ENCODE assay signal across 8 cellular contexts in genomic region chr6:129671442-129672344, GRCh38. TPM values are rescaled to one million over a fixed set of nuclear protein-coding genes. Genes with fewer than 3 reads are reported as not detected.
A peak's percentile ranks its signal among the peaks of the same experiment; 100 is the strongest.
DNase-seq lines count a peak whose midpoint lies in the region; ATAC-seq and TF ChIP-seq lines count a peak whose summit lies in the region.

No MANE protein-coding gene starts in this region.

- no peaks in the 10 kb centered on the region for H3K9me3 ChIP-seq in muscle layer of duodenum (ENCODE audit: control insufficient read depth in 1 of 2, low read length in 2 of 2)
- no peaks in the 10 kb centered on the region for H3K9me3 ChIP-seq in tibial nerve

- H3K4me3 ChIP-seq in muscle layer of duodenum (ENCODE audit: low read depth in 1 of 2, low read length in 2 of 2): no peak overlapping the region
- H3K4me3 ChIP-seq in tibial nerve: no peak overlapping the region

- H3K4me1 Mint-ChIP-seq in brain: peaks cover 32% of the 10 kb centered on the region

- H3K36me3 ChIP-seq in muscle layer of duodenum (ENCODE audit: control insufficient read depth in 1 of 2, insufficient read depth in 2 of 2, low read length in 2 of 2) (no peaks in the 10 kb centered on the region), tibial nerve (no peaks in the 10 kb centered on the region)

- H3K4me3 Mint-ChIP-seq in brain: no peak overlapping the region

- H3K27me3 Mint-ChIP-seq in brain: no peaks in the 10 kb centered on the region

- TF ChIP-seq EP300 in tibial nerve (IDR thresholded peaks at IDR 0.05): peak in 1 of 2 donors; percentile 52

- TF ChIP-seq POLR2A in GM19193 (IDR thresholded peaks at IDR 0.05; ENCODE audit: extremely low read depth, insufficient read depth, insufficient read length) (peak; percentile 46), tibial nerve (IDR thresholded peaks at IDR 0.05) (no peak)

- WGBS in tibial nerve, 2 donors: 88 to 92% methylated on average over 10 of the region's 10 CpGs

- H3K27me3 ChIP-seq in muscle layer of duodenum (ENCODE audit: low read depth, low read length): no peaks in the 10 kb centered on the region
- H3K27me3 ChIP-seq in tibial nerve: no peaks in the 10 kb centered on the region

- H3K36me3 Mint-ChIP-seq in brain: no peaks in the 10 kb centered on the region

- peaks cover 0 to 3% (median 0%) of the 10 kb centered on the region in 5 experiments for H3K9me3 Mint-ChIP-seq in brain

- H3K27ac Mint-ChIP-seq in brain: peak overlapping the region in 4 of 5 experiments; percentile 1 to 50 (median 10)

- H3K27ac ChIP-seq in muscle layer of duodenum (ENCODE audit: low read length) (peak overlapping the region; percentile 82), tibial nerve (peak overlapping the region in 3 of 4 donors; percentile 59 to 70 (median 67))

- H3K4me1 ChIP-seq in muscle layer of duodenum (ENCODE audit: control insufficient read depth in 1 of 2, insufficient read depth in 2 of 2, low read length in 2 of 2) (peaks cover 0 to 11% of the 10 kb centered on the region in 2 donors), tibial nerve (peaks cover 0 to 36% (median 15%) of the 10 kb centered on the region in 4 donors)

- TF ChIP-seq CTCF in brain (conservative IDR thresholded peaks at IDR 0.05): no peak
- TF ChIP-seq CTCF in tibial nerve (IDR thresholded peaks at IDR 0.05): peak in 2 of 5 experiments; percentile 14 to 34

- ATAC-seq in HG03103 (IDR thresholded peaks at IDR 0.05; ENCODE audit: low read depth, unreplicated experiment): peak; percentile 76

- DNase-seq in SW 1271 (lab: John Stamatoyannopoulos, UW): peak; percentile 19 to 31
- DNase-seq in tibial nerve (ENCODE audit: low spot score in 2 of 2): no peak
- no peak for DNase-seq in NCI-H1417 treated with DMSO at 0.1 percent for 48 hours (lab: John Stamatoyannopoulos, UW)
- no peak for DNase-seq in ecto neural progenitor cell (ENCODE audit: low spot score)

RNA-seq across cellular contexts. Expression of gene ARHGAP18, which starts 38.3 kb away (rescaled TPM):
- 0.63 TPM for polyA plus RNA-seq in brain (ENCODE audit: insufficient read depth, low read depth, low replicate concordance)
- 10 to 100 TPM in 3 of 4 donors, 1 to 10 TPM in 1; 9.6 to 16.8 (median 13.9) TPM for total RNA-seq in tibial nerve

Comparison
In these comparisons a context has a peak if more than half of its experiments do, and no peak if none do; other contexts are left out.
1. DNase-seq: peak in SW 1271 (2 of 2); none in tibial nerve (0 of 2), NCI-H1417 treated with DMSO at 0.1 percent for 48 hours (single experiment) and ecto neural progenitor cell (single experiment).